ENCODE assay signal across 10 cellular contexts in genomic region chr21:14482165-14482564, GRCh38.
DNase-seq lines count a peak whose midpoint lies in the region; ATAC-seq and TF ChIP-seq lines count a peak whose summit lies in the region.
"Had no signal": no experiment of that assay in that cellular context is flagged by ENCODE, and none has a peak within 500 bp of the region (broad histone marks: within the 10 kb centered on the region; RNA-seq: fewer than 3 reads in every experiment).

No MANE protein-coding gene starts in this region.

- H3K4me1 ChIP-seq in spleen = peaks cover 12 to 53% (median 35%) of the 10 kb centered on the region in 6 donors
- peaks cover 6% of the 10 kb centered on the region for H3K4me1 ChIP-seq in vagina

- TF ChIP-seq POLR2A in spleen (IDR thresholded peaks at IDR 0.05) = no peak
- TF ChIP-seq POLR2A in vagina (IDR thresholded peaks at IDR 0.05) = no peak

- no peaks in the 10 kb centered on the region for H3K27me3 Mint-ChIP-seq in activated T-helper 1 cell treated with anti-CD3 and anti-CD28 coated beads, Interleukin-12 subunit alpha, Interleukin-12 subunit beta, Interleukin-2, Interleukin-4 antibody, amounts not matched to agents 30 ng/mL and 10 ng/mL and 1 ng/mL, durations not matched to agents 14 hours and 24 hours and 36 hours (ENCODE audit: insufficient read depth)

- H3K9me3 ChIP-seq in spleen = no peaks in the 10 kb centered on the region
- no peaks in the 10 kb centered on the region for H3K9me3 ChIP-seq in vagina

- H3K27ac Mint-ChIP-seq in activated T-helper 1 cell treated with anti-CD3 and anti-CD28 coated beads, Interleukin-12 subunit alpha, Interleukin-12 subunit beta, Interleukin-2, Interleukin-4 antibody, amounts not matched to agents 30 ng/mL and 10 ng/mL and 1 ng/mL, durations not matched to agents 14 hours and 24 hours and 36 hours = peak overlapping the region; percentile 93

- peak; percentile 19 for DNase-seq in activated T-cell treated with anti-CD3 and anti-CD28 coated beads for 24 hours (ENCODE audit: low read depth)
- no peak for DNase-seq in activated T-cell treated with anti-CD3 and anti-CD28 coated beads, Interleukin-2, amount 50 U/mL, for 1 hour
- peak; percentile 82 to 87 for DNase-seq in HL-60 (ENCODE audit: low read depth in 1 of 2, low spot score in 1 of 2)
- peak; percentile 9 for DNase-seq in activated T-helper 1 cell treated with anti-CD3 and anti-CD28 coated beads, Interleukin-12 subunit alpha, Interleukin-12 subunit beta, Interleukin-2, Interleukin-4 antibody, amounts not matched to agents 30 ng/mL and 10 ng/mL and 1 ng/mL, durations not matched to agents 14 hours and 24 hours and 36 hours (ENCODE audit: low spot score)
- no peak for DNase-seq in spleen
- no peak for DNase-seq in vagina (ENCODE audit: extremely low spot score in 2 of 2)
- DNase-seq in NCI-H2227 treated with DMSO at 0.1 percent for 48 hours (lab: John Stamatoyannopoulos, UW) = no peak
- DNase-seq: NCI-H187, WERI-Rb-1 had no signal

- no peaks in the 10 kb centered on the region for H3K27me3 ChIP-seq in HL-60 (ENCODE audit: insufficient read depth, poor library complexity, severe bottlenecking)
- H3K27me3 ChIP-seq in spleen (replicated peaks in 1 of 7) = no peaks in the 10 kb centered on the region
- no peaks in the 10 kb centered on the region for H3K27me3 ChIP-seq in vagina

- H3K4me3 Mint-ChIP-seq in activated T-helper 1 cell treated with anti-CD3 and anti-CD28 coated beads, Interleukin-12 subunit alpha, Interleukin-12 subunit beta, Interleukin-2, Interleukin-4 antibody, amounts not matched to agents 30 ng/mL and 10 ng/mL and 1 ng/mL, durations not matched to agents 14 hours and 24 hours and 36 hours = peak overlapping the region; percentile 44

- no peak for ATAC-seq in GM21390 (IDR thresholded peaks at IDR 0.05; ENCODE audit: unreplicated experiment)

- peaks cover 74% of the 10 kb centered on the region for H3K4me1 Mint-ChIP-seq in activated T-helper 1 cell treated with anti-CD3 and anti-CD28 coated beads, Interleukin-12 subunit alpha, Interleukin-12 subunit beta, Interleukin-2, Interleukin-4 antibody, amounts not matched to agents 30 ng/mL and 10 ng/mL and 1 ng/mL, durations not matched to agents 14 hours and 24 hours and 36 hours (ENCODE audit: low read depth)

- peaks cover 9% of the 10 kb centered on the region for H3K9me3 Mint-ChIP-seq in activated T-helper 1 cell treated with anti-CD3 and anti-CD28 coated beads, Interleukin-12 subunit alpha, Interleukin-12 subunit beta, Interleukin-2, Interleukin-4 antibody, amounts not matched to agents 30 ng/mL and 10 ng/mL and 1 ng/mL, durations not matched to agents 14 hours and 24 hours and 36 hours

- peaks cover 37% of the 10 kb centered on the region for H3K36me3 Mint-ChIP-seq in activated T-helper 1 cell treated with anti-CD3 and anti-CD28 coated beads, Interleukin-12 subunit alpha, Interleukin-12 subunit beta, Interleukin-2, Interleukin-4 antibody, amounts not matched to agents 30 ng/mL and 10 ng/mL and 1 ng/mL, durations not matched to agents 14 hours and 24 hours and 36 hours (ENCODE audit: low read depth)

- H3K27ac ChIP-seq in HL-60 (replicated peaks) (peak overlapping the region; percentile 73), spleen (peak overlapping the region in 7 of 8 donors; percentile 70 to 88 (median 85)), vagina (no peak overlapping the region)
- H3K27ac ChIP-seq: WERI-Rb-1 had no signal

- H3K36me3 ChIP-seq in spleen (peaks cover 0 to 19% (median 0%) of the 10 kb centered on the region in 6 donors), vagina (no peaks in the 10 kb centered on the region)
- H3K36me3 ChIP-seq: WERI-Rb-1 had no signal

- intact Hi-C loops in activated T-helper 1 cell treated with anti-CD3 and anti-CD28 coated beads, Interleukin-12 subunit alpha, Interleukin-12 subunit beta, Interleukin-2, Interleukin-4 antibody, amounts not matched to agents 30 ng/mL and 10 ng/mL and 1 ng/mL, durations not matched to agents 14 hours and 24 hours and 36 hours (cut with micrococcal nuclease) = loop anchor here (1.0 to 10.0 kb wide), 2 partner anchors 28 to 97 kb away; partner anchors contain the start of gene HSPA13
- intact Hi-C loops in spleen (cut with DNase I; ENCODE audit: low total_unique reads) (no loop called here), vagina (cut with DNase I) (no loop called here)

- 2 to 11% (median 7%) methylated on average over 7 of the region's 7 CpGs for WGBS in spleen, 5 donors

- TF ChIP-seq CTCF in HL-60 (IDR thresholded peaks at IDR 0.05; ENCODE audit: insufficient read depth, low read length) (no peak), spleen (IDR thresholded peaks at IDR 0.05 in 8 of 11, conservative IDR thresholded peaks at IDR 0.05 in 3 of 11) (no peak), vagina (IDR thresholded peaks at IDR 0.05) (no peak)

- H3K4me3 ChIP-seq in HL-60 (replicated peaks; ENCODE audit: insufficient read depth, low read length) = no peak overlapping the region
- peak overlapping the region in 1 of 8 donors; percentile 48 for H3K4me3 ChIP-seq in spleen
- H3K4me3 ChIP-seq in vagina = no peak overlapping the region

Comparison
In these comparisons a context has a peak if more than half of its experiments do, and no peak if none do; other contexts are left out.
1. DNase-seq: peak in activated T-cell treated with anti-CD3 and anti-CD28 coated beads for 24 hours (single experiment), HL-60 (2 of 2) and activated T-helper 1 cell treated with anti-CD3 and anti-CD28 coated beads, Interleukin-12 subunit alpha, Interleukin-12 subunit beta, Interleukin-2, Interleukin-4 antibody, amounts not matched to agents 30 ng/mL and 10 ng/mL and 1 ng/mL, durations not matched to agents 14 hours and 24 hours and 36 hours (single experiment); none in activated T-cell treated with anti-CD3 and anti-CD28 coated beads, Interleukin-2, amount 50 U/mL, for 1 hour (single experiment), spleen (single experiment), vagina (0 of 2) and NCI-H2227 treated with DMSO at 0.1 percent for 48 hours (single experiment).